Comparison of ENCODE assay signal across 9 cellular contexts in the genomic region with DNA sequence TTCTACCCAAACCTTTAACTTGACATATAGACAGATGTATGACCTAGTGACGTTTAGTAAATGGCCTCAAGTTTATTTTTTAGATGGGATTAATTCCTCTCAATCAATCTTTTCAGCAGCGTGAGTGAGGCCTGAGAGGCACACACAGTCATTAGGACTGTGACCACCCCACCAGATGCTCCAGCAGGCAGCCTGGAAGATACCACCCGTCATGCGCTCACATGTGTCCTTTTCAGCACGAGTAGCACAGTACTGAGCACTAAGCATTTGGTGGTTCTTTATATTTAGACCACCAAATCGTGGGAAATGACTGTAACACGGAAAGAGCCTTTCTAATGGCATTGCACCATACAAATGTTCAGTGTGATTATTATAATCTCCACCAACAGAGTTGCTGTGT.
A peak's percentile ranks its signal among the peaks of the same experiment; 100 is the strongest.
DNase-seq lines count a peak whose midpoint lies in the region; ATAC-seq lines count a peak whose summit lies in the region.
"Had no signal": no experiment of that assay in that cellular context is flagged by ENCODE, and none has a peak within 500 bp of the region (broad histone marks: within the 10 kb centered on the region; RNA-seq: fewer than 3 reads in every experiment).

No MANE protein-coding gene starts in this region.

- H2BK120ac ChIP-seq in trophoblast cell (ENCODE audit: insufficient read depth, low read length, poor library complexity), result no peak overlapping the region

- no peaks in the 10 kb centered on the region for H3K27me3 ChIP-seq in trophoblast cell (ENCODE audit: insufficient read depth, low read length)

- H4K91ac ChIP-seq in trophoblast cell (ENCODE audit: low read depth, low read length), result no peak overlapping the region

- no peak overlapping the region for H3K18ac ChIP-seq in trophoblast cell (ENCODE audit: low read length)

- no peak overlapping the region for H3K4me3 ChIP-seq in trophoblast cell (ENCODE audit: low read depth, low read length)

- H3K14ac ChIP-seq in trophoblast cell (ENCODE audit: low read length), result no peak overlapping the region

- H2AK5ac ChIP-seq in trophoblast cell (ENCODE audit: low read length), result no peak overlapping the region

- H2BK12ac ChIP-seq in trophoblast cell (ENCODE audit: low read length), result peak overlapping the region; percentile 89

- no peak overlapping the region for H4K8ac ChIP-seq in trophoblast cell (ENCODE audit: low read depth, low read length)

- peaks cover 2 to 5% of the 10 kb centered on the region in 2 experiments for H3K4me1 ChIP-seq in trophoblast cell (ENCODE audit: control insufficient read depth in 1 of 2, insufficient read depth in 2 of 2, low read length in 2 of 2)

- H3K27ac ChIP-seq in trophoblast cell (ENCODE audit: low read depth, low read length), result no peak overlapping the region
- H3K27ac ChIP-seq in substantia nigra (ENCODE audit: low read depth, low read length, poor library complexity, severe bottlenecking), result no peak overlapping the region
- H3K27ac ChIP-seq: HL-60 had no signal

- H3K23ac ChIP-seq in trophoblast cell (ENCODE audit: low read length), result no peak overlapping the region

- no peak overlapping the region for H3K9ac ChIP-seq in trophoblast cell (ENCODE audit: low read length)

- WGBS in trophoblast cell (ENCODE audit: extremely low coverage, insufficient coverage, insufficient read length), result no CpG with 5 or more reads among the region's 7 CpGs

- H2BK5ac ChIP-seq in trophoblast cell (ENCODE audit: low read depth, low read length, poor library complexity), result no peak overlapping the region

- H2AFZ ChIP-seq in trophoblast cell (ENCODE audit: insufficient read depth, low read length, poor library complexity), result no peak overlapping the region

- no peaks in the 10 kb centered on the region for H3K36me3 ChIP-seq in trophoblast cell (ENCODE audit: control insufficient read depth in 1 of 2, insufficient read depth in 2 of 2, low read length in 2 of 2)

- H3K4ac ChIP-seq in trophoblast cell (ENCODE audit: low read depth, low read length), result no peak overlapping the region

- H3K79me2 ChIP-seq in trophoblast cell (ENCODE audit: control insufficient read depth, insufficient read depth, low read length, poor library complexity), result no peaks in the 10 kb centered on the region

- no peak overlapping the region for H3K4me2 ChIP-seq in trophoblast cell (ENCODE audit: low read length)

- peak; percentile 48 for DNase-seq in NCI-H82 (lab: John Stamatoyannopoulos, UW)
- no peak for DNase-seq in NCI-H82 treated with DMSO at 0.1 percent for 48 hours (lab: John Stamatoyannopoulos, UW; ENCODE audit: unreplicated experiment)
- peak; percentile 7 for DNase-seq in NCI-H524 treated with DMSO at 0.1 percent for 48 hours (lab: John Stamatoyannopoulos, UW)
- DNase-seq in trophoblast cell, result no peak
- DNase-seq in substantia nigra (lab: John Stamatoyannopoulos, UW), result no peak
- no peak for DNase-seq in anterior cingulate cortex (lab: John Stamatoyannopoulos, UW)
- no peak for DNase-seq in activated effector memory CD4-positive, alpha-beta T cell treated with anti-CD3 and anti-CD28 coated beads, Interleukin-2, amount 50 U/mL, for 16 hours

- no peaks in the 10 kb centered on the region for H3K9me3 ChIP-seq in trophoblast cell (ENCODE audit: insufficient read depth, low read depth, low read length)

- H4K12ac ChIP-seq in trophoblast cell (ENCODE audit: low read depth, low read length), result no peak overlapping the region

- H3K79me1 ChIP-seq in trophoblast cell (ENCODE audit: low read length), result no peaks in the 10 kb centered on the region

- ATAC-seq in HG02678 (IDR thresholded peaks at IDR 0.05; ENCODE audit: unreplicated experiment), result peak; percentile 15

Comparison
In these comparisons a context has a peak if more than half of its experiments do, and no peak if none do; other contexts are left out.
1. DNase-seq: peak in NCI-H82 (single experiment) and NCI-H524 treated with DMSO at 0.1 percent for 48 hours (single experiment); none in NCI-H82 treated with DMSO at 0.1 percent for 48 hours (single experiment), trophoblast cell (0 of 2), substantia nigra (0 of 49), anterior cingulate cortex (0 of 58) and activated effector memory CD4-positive, alpha-beta T cell treated with anti-CD3 and anti-CD28 coated beads, Interleukin-2, amount 50 U/mL, for 16 hours (single experiment).